Comparison of ENCODE assay signal across 8 cellular contexts in the genomic region with DNA sequence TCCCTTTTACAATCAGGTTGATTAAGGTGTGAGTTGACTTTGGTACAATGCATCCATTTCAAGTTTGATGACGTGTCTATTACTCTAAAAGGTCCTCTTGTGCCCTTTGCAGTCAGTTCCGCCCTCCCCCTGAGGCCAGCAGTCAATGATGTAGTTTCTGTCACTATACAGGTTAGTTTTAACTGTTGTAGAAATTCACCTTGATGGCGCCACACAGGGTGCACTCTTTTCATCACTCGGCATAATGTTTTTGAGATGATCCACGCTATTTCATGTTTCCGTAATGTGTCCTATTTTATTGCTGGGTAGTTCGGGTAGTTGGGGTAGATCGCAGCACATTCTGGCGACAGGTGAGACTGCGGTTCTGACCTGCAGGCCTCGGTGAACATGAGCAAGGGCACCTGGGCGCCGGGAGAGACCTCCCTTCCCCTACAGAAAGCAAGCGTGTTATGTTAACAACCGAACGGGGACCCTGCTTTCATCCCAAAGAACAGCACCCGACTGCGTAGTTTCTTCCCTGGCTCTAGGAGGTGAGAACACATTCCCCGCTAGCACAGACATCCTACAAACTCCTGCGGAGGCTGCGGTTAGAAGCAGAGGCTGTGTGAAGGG.
DNase-seq lines count a peak whose midpoint lies in the region; ATAC-seq and TF ChIP-seq lines count a peak whose summit lies in the region.
"Not testable (repeated sequence)": the region's sequence is repeated elsewhere in the genome, so short reads cannot be mapped to it uniquely, and the experiment has no call there.

No MANE protein-coding gene starts in this region.

- not testable (repeated sequence) for H3K9me2 ChIP-seq in HCT116 (ENCODE audit: insufficient read depth)

- not testable (repeated sequence) for H3K9me3 Mint-ChIP-seq in activated CD4-positive, alpha-beta T cell treated with anti-CD3 and anti-CD28 coated beads for 36 hours (ENCODE audit: low read depth)

- ATAC-seq in GM18867 (IDR thresholded peaks at IDR 0.05; ENCODE audit: unreplicated experiment) = peak; percentile 15
- ATAC-seq in HCT116 = peak; percentile 27
- ATAC-seq in HG03558 (IDR thresholded peaks at IDR 0.05; ENCODE audit: extremely low read depth, unreplicated experiment) = peak; percentile 13
- peak; percentile 9 for ATAC-seq in activated CD4-positive, alpha-beta T cell treated with anti-CD3 and anti-CD28 coated beads for 36 hours
- peak; percentile 37 for ATAC-seq in left ventricle myocardium superior

- not testable (repeated sequence) for H3K36me3 ChIP-seq in HCT116 (ENCODE audit: control insufficient read depth in 1 of 2, insufficient read depth in 2 of 2, low read length in 2 of 2); breast epithelium; osteoblast (ENCODE audit: insufficient read depth, low read length); uterus

- BruUV-seq in HCT116 (replicated peaks; lab: Mats Ljungman, UMichigan) = not testable (repeated sequence)

- POLR2A ChIA-PET in HCT116 (lab: Charles Lee) = interaction anchor here (0.8 to 1.7 kb wide), 8 partner anchors 145 to 1650 kb away, joined by 3 to 47 read pairs (median 4); no protein-coding TSS in a partner anchor
- POLR2A ChIA-PET in activated CD4-positive, alpha-beta T cell treated with anti-CD3 and anti-CD28 coated beads for 36 hours (lab: Charles Lee) = interaction anchor here (0.7 to 1.3 kb wide), 13 partner anchors 225 to 1661 kb away, joined by 3 to 73 read pairs (median 6); a partner anchor contains a TSS

- not testable (repeated sequence) for H3K27me3 ChIP-seq in HCT116 (ENCODE audit: insufficient read depth, low read length); breast epithelium; osteoblast (ENCODE audit: insufficient read depth, low read length); uterus

- H3K4me1 ChIP-seq in HCT116 (ENCODE audit: control insufficient read depth in 1 of 2, insufficient read depth in 2 of 2, low read length in 2 of 2); breast epithelium; osteoblast (ENCODE audit: insufficient read depth, low read length); uterus: not testable (repeated sequence)

- not testable (repeated sequence) for TF ChIP-seq POLR2A in HCT116 (IDR thresholded peaks at IDR 0.05; ENCODE audit: borderline replicate concordance, extremely low read depth, insufficient read depth, insufficient read length); breast epithelium (IDR thresholded peaks at IDR 0.05); uterus (IDR thresholded peaks at IDR 0.05)

- DNase-seq in HCT116 (ENCODE audit: low read depth, low spot score); breast epithelium (ENCODE audit: low spot score in 2 of 2); left ventricle myocardium superior; osteoblast (ENCODE audit: insufficient read length, low spot score, missing footprints); uterus: not testable (repeated sequence)
- peak; percentile 20 for DNase-seq in activated CD4-positive, alpha-beta T cell treated with anti-CD3 and anti-CD28 coated beads for 36 hours

- H2AFZ ChIP-seq in HCT116 (ENCODE audit: low read depth, low read length, poor library complexity, severe bottlenecking); osteoblast (ENCODE audit: low read length): not testable (repeated sequence)

- not testable (repeated sequence) for H3K9me3 ChIP-seq in HCT116 (ENCODE audit: control insufficient read depth in 1 of 2, insufficient read depth in 1 of 2, low read depth in 1 of 2, low read length in 2 of 2); breast epithelium; osteoblast (ENCODE audit: low read depth, low read length); uterus

- CTCF ChIA-PET in HCT116 (lab: Charles Lee) = interaction anchor here (1.0 kb wide), 1 partner anchor 145 kb away, joined by 3 read pairs; no protein-coding TSS in a partner anchor
- CTCF ChIA-PET in activated CD4-positive, alpha-beta T cell treated with anti-CD3 and anti-CD28 coated beads for 36 hours (lab: Charles Lee) = not testable (repeated sequence)

- RAD21 ChIA-PET in HCT116 (lab: Charles Lee; ENCODE audit: low non-redundant PET in 1 of 2, low total read pairs in 2 of 2, uncharacterized antibody in 2 of 2, unreplicated experiment in 2 of 2) = not testable (repeated sequence)

- peak overlapping the region; percentile 57 for H3K4me2 ChIP-seq in HCT116 (ENCODE audit: low read length)
- peak overlapping the region; percentile 66 for H3K4me2 ChIP-seq in osteoblast (ENCODE audit: insufficient read depth, low read length)

- peak overlapping the region; percentile 72 for H3K4me3 Mint-ChIP-seq in activated CD4-positive, alpha-beta T cell treated with anti-CD3 and anti-CD28 coated beads for 36 hours

- not testable (repeated sequence) for TF ChIP-seq RAD21 in HCT116 (IDR thresholded peaks at IDR 0.05; ENCODE audit: low read depth)

- H3K9ac ChIP-seq in HCT116 (ENCODE audit: low read length) = peak overlapping the region; percentile 40; the same call in 1 of the 2 replicates

- H3K27ac ChIP-seq in HCT116 (ENCODE audit: low read depth, low read length); osteoblast (ENCODE audit: low read depth, low read length): not testable (repeated sequence)
- H3K27ac ChIP-seq in breast epithelium = peak overlapping the region in 1 of 2 donors; percentile 81
- H3K27ac ChIP-seq in uterus = peak overlapping the region; percentile 79 to 84

- TF ChIP-seq CTCF in HCT116 (IDR thresholded peaks at IDR 0.05 in 2 of 3, conservative IDR thresholded peaks at IDR 0.05 in 1 of 3; ENCODE audit: borderline replicate concordance in 1 of 3, insufficient read depth in 1 of 3, low read depth in 2 of 3, low read length in 2 of 3); breast epithelium (IDR thresholded peaks at IDR 0.05); osteoblast (IDR thresholded peaks at IDR 0.05; ENCODE audit: extremely low read depth, low read depth, low read length); uterus (IDR thresholded peaks at IDR 0.05): not testable (repeated sequence)

- H3K79me2 ChIP-seq in HCT116 (ENCODE audit: insufficient read depth, low read length); osteoblast (ENCODE audit: insufficient read depth, low read length): not testable (repeated sequence)

- H3K4me1 Mint-ChIP-seq in activated CD4-positive, alpha-beta T cell treated with anti-CD3 and anti-CD28 coated beads for 36 hours = not testable (repeated sequence)

- peak overlapping the region; percentile 92 for H3K27ac Mint-ChIP-seq in activated CD4-positive, alpha-beta T cell treated with anti-CD3 and anti-CD28 coated beads for 36 hours

- peak overlapping the region in 1 of 2 experiments; percentile 34; a peak in 1 of 4 replicates for H3K4me3 ChIP-seq in HCT116 (replicated peaks in 1 of 2; ENCODE audit: low read depth in 1 of 2, low read length in 2 of 2)
- H3K4me3 ChIP-seq in breast epithelium = peak overlapping the region; percentile 43 to 63 (median 50)
- H3K4me3 ChIP-seq in osteoblast (ENCODE audit: insufficient read depth, low read length) = peak overlapping the region; percentile 56
- peak overlapping the region; percentile 31 to 38 for H3K4me3 ChIP-seq in uterus

- H4K20me1 ChIP-seq in HCT116 (ENCODE audit: insufficient read depth); osteoblast (ENCODE audit: insufficient read depth, low read length): not testable (repeated sequence)

- not testable (repeated sequence) for H3K36me3 Mint-ChIP-seq in activated CD4-positive, alpha-beta T cell treated with anti-CD3 and anti-CD28 coated beads for 36 hours (ENCODE audit: low read depth)

- intact Hi-C loops in HCT116 (cut with micrococcal nuclease) = loop anchor here (5.0 kb wide), 1 partner anchor 224 kb away; no protein-coding TSS in a partner anchor
- intact Hi-C loops in activated CD4-positive, alpha-beta T cell treated with anti-CD3 and anti-CD28 coated beads for 36 hours (cut with DNase I, micrococcal nuclease) = loop anchor here in 1 of 2 experiments (5.0 kb wide), 1 partner anchor 294 kb away; no protein-coding TSS in a partner anchor
- intact Hi-C loops in breast epithelium (cut with DNase I; ENCODE audit: low total_unique reads); left ventricle myocardium superior (cut with micrococcal nuclease); uterus (cut with DNase I; ENCODE audit: low total_unique reads): not testable (repeated sequence)

- H3K27me3 Mint-ChIP-seq in activated CD4-positive, alpha-beta T cell treated with anti-CD3 and anti-CD28 coated beads for 36 hours = not testable (repeated sequence)
